Comparison of ENCODE assay signal across 10 cellular contexts in genomic region chr1:39213511-39214002, GRCh38. TPM values are rescaled to one million over a fixed set of nuclear protein-coding genes. Genes with fewer than 3 reads are reported as not detected.
DNase-seq lines count a peak whose midpoint lies in the region; ATAC-seq and TF ChIP-seq lines count a peak whose summit lies in the region.
"Had no signal": no experiment of that assay in that cellular context is flagged by ENCODE, and none has a peak within 500 bp of the region (broad histone marks: within the 10 kb centered on the region; RNA-seq: fewer than 3 reads in every experiment).

No MANE protein-coding gene starts in this region.

- CTCF ChIA-PET in OCI-LY7 (lab: Charles Lee; ENCODE audit: unreplicated experiment) = interaction anchor here (1.8 to 2.7 kb wide), 2 partner anchors 19 to 21 kb away, joined by 8 to 12 read pairs; no protein-coding TSS in a partner anchor

- POLR2A ChIA-PET in OCI-LY7 (lab: Charles Lee) = interaction anchor here (1.1 to 4.6 kb wide), 6 partner anchors 8 to 99 kb away, joined by 3 to 90 read pairs (median 13); partner anchors contain the start of gene MACF1

- H3K9me3 Mint-ChIP-seq in endothelial cell (ENCODE audit: unreplicated experiment) (no peaks in the 10 kb centered on the region), osteocyte (ENCODE audit: unreplicated experiment) (no peaks in the 10 kb centered on the region)

- H3K27me3 ChIP-seq in BLaER1 treated with 17β-estradiol and CSF1 and Interleukin-3, amounts not matched to agents 10 nM and 100 nM = no peaks in the 10 kb centered on the region

- no peaks in the 10 kb centered on the region for H3K36me3 Mint-ChIP-seq in endothelial cell (ENCODE audit: low read depth, unreplicated experiment)
- peaks cover 2% of the 10 kb centered on the region for H3K36me3 Mint-ChIP-seq in osteocyte (ENCODE audit: unreplicated experiment)

- TF ChIP-seq CTCF in OCI-LY7 (conservative IDR thresholded peaks at IDR 0.05; ENCODE audit: low read length) (no peak), endothelial cell (IDR thresholded peaks at IDR 0.05; ENCODE audit: unreplicated experiment) (no peak), osteocyte (IDR thresholded peaks at IDR 0.05) (no peak)

- no peak for ATAC-seq in HG03439 (IDR thresholded peaks at IDR 0.05; ENCODE audit: unreplicated experiment)
- ATAC-seq in GM19023 (IDR thresholded peaks at IDR 0.05; ENCODE audit: unreplicated experiment) = no peak

- H3K4me3 Mint-ChIP-seq in endothelial cell (ENCODE audit: unreplicated experiment) (no peak overlapping the region), osteocyte (ENCODE audit: unreplicated experiment) (no peak overlapping the region)

- H3K9me3 ChIP-seq in BLaER1 treated with 17β-estradiol and CSF1 and Interleukin-3, amounts not matched to agents 10 nM and 100 nM (replicated peaks in 1 of 11) = peaks cover 0 to 13% (median 9%) of the 10 kb centered on the region in 11 experiments; a peak in 14 of 22 replicates
- no peaks in the 10 kb centered on the region; the same call in 1 of the 2 replicates for H3K9me3 ChIP-seq in OCI-LY7 (ENCODE audit: low read length)

- H3K4me1 ChIP-seq in BLaER1 treated with 17β-estradiol and CSF1 and Interleukin-3, amounts not matched to agents 10 nM and 100 nM = peaks cover 60 to 77% (median 70%) of the 10 kb centered on the region in 10 experiments
- peaks cover 46% of the 10 kb centered on the region for H3K4me1 ChIP-seq in OCI-LY7 (ENCODE audit: insufficient read depth, low read length, poor library complexity, severe bottlenecking)

- H3K36me3 ChIP-seq in BLaER1 treated with 17β-estradiol and CSF1 and Interleukin-3, amounts not matched to agents 10 nM and 100 nM = peaks cover 0 to 29% (median 15%) of the 10 kb centered on the region in 11 experiments; a peak in 13 of 22 replicates
- H3K36me3 ChIP-seq in OCI-LY7 (ENCODE audit: insufficient read depth, low read length) = peaks cover 5% of the 10 kb centered on the region; the same call in 1 of the 2 replicates

- no TSS peak for BruUV-seq in OCI-LY7 (replicated peaks; lab: Mats Ljungman, UMichigan)

- H3K27me3 Mint-ChIP-seq in endothelial cell (ENCODE audit: unreplicated experiment) = peaks cover 3% of the 10 kb centered on the region
- H3K27me3 Mint-ChIP-seq in osteocyte (ENCODE audit: unreplicated experiment) = no peaks in the 10 kb centered on the region

- peaks cover 38% of the 10 kb centered on the region for H3K4me1 Mint-ChIP-seq in endothelial cell (ENCODE audit: unreplicated experiment)
- peaks cover 53% of the 10 kb centered on the region for H3K4me1 Mint-ChIP-seq in osteocyte (ENCODE audit: unreplicated experiment)

- H3K4me3 ChIP-seq in BLaER1 treated with 17β-estradiol and CSF1 and Interleukin-3, amounts not matched to agents 10 nM and 100 nM = no peak overlapping the region
- no peak overlapping the region for H3K4me3 ChIP-seq in OCI-LY7 (ENCODE audit: low read depth, low read length, poor library complexity, severe bottlenecking)

- peak overlapping the region in 7 of 11 experiments; percentile 4 to 55 (median 38); a peak in 13 of 22 replicates for H3K9ac ChIP-seq in BLaER1 treated with 17β-estradiol and CSF1 and Interleukin-3, amounts not matched to agents 10 nM and 100 nM

- no peaks in the 10 kb centered on the region for H3K9me2 ChIP-seq in OCI-LY7 (ENCODE audit: insufficient read depth, low read length)

- peaks cover 29% of the 10 kb centered on the region for H3K79me2 ChIP-seq in OCI-LY7 (ENCODE audit: insufficient read depth, low read depth, low read length)

- peak overlapping the region; percentile 78 to 98 (median 95) for H3K4me2 ChIP-seq in BLaER1 treated with 17β-estradiol and CSF1 and Interleukin-3, amounts not matched to agents 10 nM and 100 nM
- peak overlapping the region; percentile 72 for H3K4me2 ChIP-seq in OCI-LY7 (ENCODE audit: low read length)

- H2AFZ ChIP-seq in OCI-LY7 (ENCODE audit: low read length) = no peak overlapping the region; the same call in 1 of the 2 replicates

- DNase-seq in OCI-LY7 (ENCODE audit: low spot score) (no peak), endothelial cell (ENCODE audit: low spot score) (no peak), osteocyte (ENCODE audit: extremely low spot score, unreplicated experiment) (no peak), DMS79 treated with DMSO at 0.1 percent for 48 hours (lab: John Stamatoyannopoulos, UW) (no peak), globus pallidus (ENCODE audit: low spot score) (no peak)
- DNase-seq: cerebellar nuclear complex, SHP77 had no signal

- intact Hi-C loops in OCI-LY7 (cut with micrococcal nuclease; ENCODE audit: unreplicated experiment) = no loop called here

- H4K20me1 ChIP-seq in BLaER1 treated with 17β-estradiol and CSF1 and Interleukin-3, amounts not matched to agents 10 nM and 100 nM = peaks cover 13 to 86% (median 43%) of the 10 kb centered on the region in 11 experiments; a peak in 19 of 22 replicates
- H4K20me1 ChIP-seq in OCI-LY7 (ENCODE audit: insufficient read depth, low read length) = no peaks in the 10 kb centered on the region

- peak overlapping the region; percentile 62 for H3K27ac Mint-ChIP-seq in endothelial cell (ENCODE audit: unreplicated experiment)
- H3K27ac Mint-ChIP-seq in osteocyte (ENCODE audit: unreplicated experiment) = peak overlapping the region; percentile 63

- peak overlapping the region in 10 of 11 experiments; percentile 4 to 76 (median 49); a peak in 14 of 22 replicates for H3K27ac ChIP-seq in BLaER1 treated with 17β-estradiol and CSF1 and Interleukin-3, amounts not matched to agents 10 nM and 100 nM
- peak overlapping the region; percentile 88 for H3K27ac ChIP-seq in OCI-LY7 (ENCODE audit: low read depth, low read length, poor library complexity, severe bottlenecking)

RNA-seq across cellular contexts. Expression of gene MACF1, which starts 9.1 kb away (rescaled TPM):
- 211 and 235 TPM in 2 replicates for total RNA-seq in OCI-LY7 (2014; rRNA removed; shearing (Covaris generic))
- total RNA-seq in OCI-LY7 (2022) (220 and 236 TPM in 2 replicates), endothelial cell (ENCODE audit: unreplicated experiment) (511 TPM), osteocyte (431 and 452 TPM in 2 replicates)
